In genomic region chr5:150235548-150235895, GRCh38 we compare ENCODE assay signal across 21 cellular contexts. TPM values are rescaled to one million over a fixed set of nuclear protein-coding genes. Genes with fewer than 3 reads are reported as not detected.
DNase-seq lines count a peak whose midpoint lies in the region; ATAC-seq and TF ChIP-seq lines count a peak whose summit lies in the region.
"Had no signal": no experiment of that assay in that cellular context is flagged by ENCODE, and none has a peak within 500 bp of the region (broad histone marks: within the 10 kb centered on the region; RNA-seq: fewer than 3 reads in every experiment).

No MANE protein-coding gene starts in this region.

- no peaks in the 10 kb centered on the region for H3K4me1 ChIP-seq in PC-3 (ENCODE audit: insufficient read depth, low read length)
- H3K4me1 ChIP-seq: A549 had no signal

- H3K36me3 ChIP-seq in SK-N-MC (ENCODE audit: insufficient read depth, low read length) (no peaks in the 10 kb centered on the region), PC-3 (ENCODE audit: low read depth, low read length) (no peaks in the 10 kb centered on the region)

- H3K27me3 ChIP-seq in PC-3 (ENCODE audit: low read length): no peaks in the 10 kb centered on the region

- H3K79me2 ChIP-seq in PC-3 (ENCODE audit: low read length): no peaks in the 10 kb centered on the region

- no peaks in the 10 kb centered on the region for H4K20me1 ChIP-seq in PC-3 (ENCODE audit: low read length)

- H3K27ac Mint-ChIP-seq in progenitor cell of endocrine pancreas: no peak overlapping the region
- H3K27ac Mint-ChIP-seq: B cell; CD4-positive, CD25-positive, alpha-beta regulatory T cell had no signal

- ATAC-seq in GM21576 (IDR thresholded peaks at IDR 0.05; ENCODE audit: unreplicated experiment) (no peak), PC-3 (no peak)
- ATAC-seq: A549 had no signal

- DNase-seq in D341Med (ENCODE audit: low spot score): peak; percentile 79
- DNase-seq in SK-N-MC (ENCODE audit: low read depth, low spot score): no peak
- DNase-seq in left kidney (ENCODE audit: low read depth, low spot score): peak; percentile 84
- DNase-seq in retina: peak; percentile 49
- no peak for DNase-seq in progenitor cell of endocrine pancreas (ENCODE audit: low spot score, unreplicated experiment)
- DNase-seq in PC-3: no peak
- DNase-seq: CD4-positive, CD25-positive, alpha-beta regulatory T cell; COR-L47; DMS153; H7; Karpas-422; MV-4-11; NCI-H1105 treated with DMSO at 0.1 percent for 48 hours; NCI-H2029 treated with DMSO at 0.1 percent for 48 hours; NCI-H446; NCI-H526 treated with DMSO at 0.1 percent for 48 hours had no signal

- no TSS peak for BruUV-seq in PC-3 (replicated peaks; lab: Mats Ljungman, UMichigan)

- H3K27me3 Mint-ChIP-seq in progenitor cell of endocrine pancreas: peaks cover 10% of the 10 kb centered on the region
- H3K27me3 Mint-ChIP-seq: B cell had no signal

- H3K4me3 Mint-ChIP-seq in progenitor cell of endocrine pancreas (ENCODE audit: low read depth): no peak overlapping the region
- H3K4me3 Mint-ChIP-seq: B cell; CD4-positive, CD25-positive, alpha-beta regulatory T cell had no signal

- H2AFZ ChIP-seq in PC-3 (ENCODE audit: low read length): no peak overlapping the region

- H3K9me3 Mint-ChIP-seq in progenitor cell of endocrine pancreas (ENCODE audit: low read depth): no peaks in the 10 kb centered on the region
- H3K9me3 Mint-ChIP-seq: CD4-positive, CD25-positive, alpha-beta regulatory T cell had no signal

- H3K9ac ChIP-seq in SK-N-MC (ENCODE audit: insufficient read length): peak overlapping the region; percentile 5
- H3K9ac ChIP-seq in PC-3 (ENCODE audit: low read length): no peak overlapping the region

- intact Hi-C loops in PC-3 (cut with micrococcal nuclease): no loop called here

- TF ChIP-seq CTCF in progenitor cell of endocrine pancreas (IDR thresholded peaks at IDR 0.05; ENCODE audit: unreplicated experiment): no peak
- no peak for TF ChIP-seq CTCF in PC-3 (conservative IDR thresholded peaks at IDR 0.05; ENCODE audit: low read depth, low read length)

- H3F3A ChIP-seq in PC-3 (ENCODE audit: low read length, unreplicated experiment): no peaks in the 10 kb centered on the region

- CTCF ChIA-PET in PC-3 (lab: Charles Lee): no interaction called here

- H3K4me1 Mint-ChIP-seq in progenitor cell of endocrine pancreas (ENCODE audit: low read depth): no peaks in the 10 kb centered on the region
- H3K4me1 Mint-ChIP-seq: CD4-positive, CD25-positive, alpha-beta regulatory T cell had no signal

- H3K4me2 ChIP-seq in PC-3 (ENCODE audit: low read length): no peak overlapping the region
- H3K4me2 ChIP-seq: A549 had no signal

- H3K4me3 ChIP-seq in SK-N-MC (0 out of 2 replicates have a peak overlapping the region, but pooled peaks have one; percentile 3), PC-3 (ENCODE audit: low read length) (no peak overlapping the region)
- H3K4me3 ChIP-seq: A549 had no signal

- H3K9me2 ChIP-seq in PC-3 (replicated peaks; ENCODE audit: low read length): no peaks in the 10 kb centered on the region

- H3K27ac ChIP-seq in SK-N-MC: no peak overlapping the region
- no peak overlapping the region for H3K27ac ChIP-seq in PC-3 (ENCODE audit: low read length)
- H3K27ac ChIP-seq: A549, RWPE1 had no signal

- POLR2A ChIA-PET in PC-3 (lab: Charles Lee; ENCODE audit: unreplicated experiment): interaction anchor here (0.9 kb wide), 1 partner anchor 53 kb away, joined by 3 read pairs; no protein-coding TSS in a partner anchor

- no peaks in the 10 kb centered on the region for H3K9me3 ChIP-seq in SK-N-MC (ENCODE audit: low read depth, low read length)
- no peaks in the 10 kb centered on the region for H3K9me3 ChIP-seq in PC-3 (ENCODE audit: low read length)
- H3K9me3 ChIP-seq: A549 had no signal

- H3K36me3 Mint-ChIP-seq in progenitor cell of endocrine pancreas (ENCODE audit: insufficient read depth): no peaks in the 10 kb centered on the region
- H3K36me3 Mint-ChIP-seq: CD4-positive, CD25-positive, alpha-beta regulatory T cell had no signal

RNA-seq across cellular contexts. Expression of gene SLC6A7, which starts 45.7 kb away (rescaled TPM):
- total RNA-seq in progenitor cell of endocrine pancreas (not detected in 2 replicates), PC-3 (2014; rRNA removed) (0.29 and 0.35 TPM in 2 replicates)
- total RNA-seq: B cell; CD4-positive, CD25-positive, alpha-beta regulatory T cell; H7; M059J had no signal

RNA-seq across cellular contexts. Expression of gene CAMK2A, which starts 54.1 kb away (rescaled TPM):
- total RNA-seq in progenitor cell of endocrine pancreas: not detected in 2 replicates
- total RNA-seq in PC-3 (2014; rRNA removed): 0.15 TPM in 1 of 2 replicates, not detected in the other
- total RNA-seq: B cell; CD4-positive, CD25-positive, alpha-beta regulatory T cell had no signal

Comparison
In these comparisons a context has a peak if more than half of its experiments do, and no peak if none do; other contexts are left out.
1. DNase-seq: peak in D341Med (single experiment), left kidney (single experiment) and retina (single experiment); none in SK-N-MC (single experiment), progenitor cell of endocrine pancreas (single experiment) and PC-3 (single experiment).